ENCODE assay signal across 8 cellular contexts in genomic region chr15:77419050-77419835, GRCh38. TPM values are rescaled to one million over a fixed set of nuclear protein-coding genes. Genes with fewer than 3 reads are reported as not detected.
A peak's percentile ranks its signal among the peaks of the same experiment; 100 is the strongest.
DNase-seq lines count a peak whose midpoint lies in the region; ATAC-seq and TF ChIP-seq lines count a peak whose summit lies in the region.

No MANE protein-coding gene starts in this region.

- peak in 3 of 11 experiments; percentile 24 to 44 (median 36) for TF ChIP-seq CTCF in spleen (IDR thresholded peaks at IDR 0.05 in 8 of 11, conservative IDR thresholded peaks at IDR 0.05 in 3 of 11)

- DNase-seq in activated T-cell treated with anti-CD3 and anti-CD28 coated beads for 1 hour (ENCODE audit: low read depth) = peak; percentile 9
- DNase-seq in activated T-cell treated with anti-CD3 and anti-CD28 coated beads, Interleukin-2, amount 50 U/mL, for 1 hour = no peak
- DNase-seq in T-helper 9 cell = peak; percentile 25
- DNase-seq in brain pericyte (ENCODE audit: low read depth, low spot score) = peak; percentile 15
- DNase-seq in immature natural killer cell = peak; percentile 23 to 46 (median 36)
- peak; percentile 90 for DNase-seq in spleen
- no peak for DNase-seq in cerebellar nuclear complex (lab: John Stamatoyannopoulos, UW)

- 1 to 2% (median 1%) methylated on average over 34 to 71 of the region's 71 CpGs for WGBS in spleen, 5 donors

- peaks cover 10 to 24% (median 13%) of the 10 kb centered on the region in 3 donors for H3K27me3 Mint-ChIP-seq in immature natural killer cell (ENCODE audit: low read depth in 3 of 3)

- peaks cover 0 to 2% (median 0%) of the 10 kb centered on the region in 6 donors for H3K9me3 Mint-ChIP-seq in immature natural killer cell

- H3K4me1 ChIP-seq in spleen = peaks cover 27 to 85% (median 60%) of the 10 kb centered on the region in 6 donors

- H3K36me3 ChIP-seq in spleen = no peaks in the 10 kb centered on the region

- peak overlapping the region; percentile 94 to 98 (median 96) for H3K4me3 Mint-ChIP-seq in immature natural killer cell

- H3K27ac ChIP-seq in spleen = peak overlapping the region; percentile 86 to 97 (median 94)

- ATAC-seq in HG03196 (IDR thresholded peaks at IDR 0.05; ENCODE audit: unreplicated experiment) = peak; percentile 30

- H3K4me3 ChIP-seq in spleen = peak overlapping the region; percentile 69 to 89 (median 78)

- TF ChIP-seq POLR2A in spleen (IDR thresholded peaks at IDR 0.05) = no peak

- peak overlapping the region; percentile 85 to 97 (median 94) for H3K27ac Mint-ChIP-seq in immature natural killer cell

- no peaks in the 10 kb centered on the region for H3K9me3 ChIP-seq in spleen

- intact Hi-C loops in spleen (cut with DNase I; ENCODE audit: low total_unique reads) = no loop called here

- no peaks in the 10 kb centered on the region for H3K27me3 ChIP-seq in spleen (replicated peaks in 1 of 7)

- peaks cover 40 to 59% of the 10 kb centered on the region in 2 donors for H3K4me1 Mint-ChIP-seq in immature natural killer cell

- H3K36me3 Mint-ChIP-seq in immature natural killer cell = no peaks in the 10 kb centered on the region

RNA-seq across cellular contexts. Expression of gene PEAK1, which starts 0.7 kb away (rescaled TPM):
- polyA plus RNA-seq in immature natural killer cell (1 to 10 TPM in 2 of 3 donors, under 1 TPM in 1; 0.77 to 7.2 (median 2.5) TPM), spleen (10 to 100 TPM in 1 of 3 donors, 1 to 10 TPM in 2; 5.0 to 18.0 (median 10.0) TPM)
- total RNA-seq in spleen = 100 to 1,000 TPM; 163 to 415 (median 211) TPM

RNA-seq across cellular contexts. Expression of gene HMG20A, which starts 1.4 kb away (rescaled TPM):
- 10 to 100 TPM; 26.8 to 56.2 (median 53.1) TPM for polyA plus RNA-seq in immature natural killer cell
- total RNA-seq in spleen = 100 to 1,000 TPM in 3 of 7 donors, 10 to 100 TPM in 4; 72.0 to 107 (median 88.6) TPM
- 10 to 100 TPM; 17.9 to 31.7 (median 21.2) TPM for polyA plus RNA-seq in spleen

Comparison
In these comparisons a context has a peak if more than half of its experiments do, and no peak if none do; other contexts are left out.
1. DNase-seq: peak in activated T-cell treated with anti-CD3 and anti-CD28 coated beads for 1 hour (single experiment), T-helper 9 cell (single experiment), brain pericyte (single experiment), immature natural killer cell (3 of 3) and spleen (single experiment); none in activated T-cell treated with anti-CD3 and anti-CD28 coated beads, Interleukin-2, amount 50 U/mL, for 1 hour (single experiment) and cerebellar nuclear complex (0 of 2).